In the genomic region with DNA sequence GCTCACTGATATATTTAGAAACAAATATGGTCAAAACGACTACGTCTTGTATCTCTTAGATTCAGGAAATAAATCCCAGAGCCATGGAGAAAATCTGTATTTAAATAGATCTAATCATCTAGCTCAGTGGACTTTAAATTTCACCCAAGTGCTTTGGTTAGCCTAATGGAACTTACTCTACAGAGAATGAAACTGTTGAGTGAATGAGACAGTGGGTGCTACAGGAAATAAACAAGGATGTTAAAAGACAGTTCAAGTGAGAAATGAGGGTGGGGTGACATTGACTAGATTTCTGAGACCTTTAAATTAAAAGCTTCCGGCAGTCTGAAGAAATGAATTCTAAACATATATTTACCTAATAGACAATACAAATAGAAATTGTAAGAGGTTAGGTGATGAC, we compare ENCODE assay signal across 26 cellular contexts.
"Had no signal": no experiment of that assay in that cellular context is flagged by ENCODE, and none has a peak within 500 bp of the region (broad histone marks: within the 10 kb centered on the region; RNA-seq: fewer than 3 reads in every experiment).

No MANE protein-coding gene starts in this region.

- H2AFZ ChIP-seq: hepatocyte had no signal

- H3K36me3 Mint-ChIP-seq: activated CD4-positive, alpha-beta memory T cell treated with anti-CD3 and anti-CD28 coated beads for 36 hours; activated naive CD4-positive, alpha-beta T cell treated with anti-CD3 and anti-CD28 coated beads, Interleukin-2, amount 10 ng/mL, durations not matched to agents 7 days and 5 days; activated naive CD4-positive, alpha-beta T cell treated with anti-CD3 and anti-CD28 coated beads, Interleukin-2, amount 50 U/mL, for 72 hours; activated naive CD8-positive, alpha-beta T cell treated with anti-CD3 and anti-CD28 coated beads, Interleukin-2, amount 10 ng/mL, durations not matched to agents 7 days and 5 days had no signal

- H3K27ac Mint-ChIP-seq: activated CD4-positive, alpha-beta memory T cell treated with anti-CD3 and anti-CD28 coated beads for 36 hours; activated CD4-positive, alpha-beta T cell treated with anti-CD3 and anti-CD28 coated beads for 36 hours; activated CD4-positive, alpha-beta T cell treated with anti-CD3 and anti-CD28 coated beads, Interleukin-2, amount 10 ng/mL, durations not matched to agents 24 days and 14 days; activated CD8-positive, alpha-beta T cell treated with anti-CD3 and anti-CD28 coated beads, Interleukin-2, amount 10 ng/mL, durations not matched to agents 7 days and 5 days; activated naive CD4-positive, alpha-beta T cell treated with anti-CD3 and anti-CD28 coated beads, Interleukin-2, amount 10 ng/mL, durations not matched to agents 7 days and 5 days; activated naive CD4-positive, alpha-beta T cell treated with anti-CD3 and anti-CD28 coated beads, Interleukin-2, amount 50 U/mL, for 72 hours; activated naive CD8-positive, alpha-beta T cell treated with anti-CD3 and anti-CD28 coated beads, Interleukin-2, amount 10 ng/mL, durations not matched to agents 7 days and 5 days; activated T-cell treated with anti-CD3 and anti-CD28 coated beads, Interleukin-2, amount 50 U/mL, for 24 hours; activated T-cell treated with anti-CD3 and anti-CD28 coated beads, Interleukin-2, amount 50 U/mL, for 72 hours; dendritic cell treated with granulocyte-macrophage colony-stimulating factor and Interleukin-4, amounts not matched to agents 40 ng/mL and 50 ng/mL, for 4 days; endodermal cell had no signal

- H3K4me1 ChIP-seq: ascending aorta, heart right ventricle had no signal

- H3K4me1 Mint-ChIP-seq: activated CD4-positive, alpha-beta T cell treated with anti-CD3 and anti-CD28 coated beads for 36 hours; activated CD4-positive, alpha-beta T cell treated with anti-CD3 and anti-CD28 coated beads, Interleukin-2, amount 10 ng/mL, durations not matched to agents 24 days and 14 days; activated naive CD4-positive, alpha-beta T cell treated with anti-CD3 and anti-CD28 coated beads, Interleukin-2, amount 10 ng/mL, durations not matched to agents 7 days and 5 days; activated naive CD8-positive, alpha-beta T cell treated with anti-CD3 and anti-CD28 coated beads, Interleukin-2, amount 10 ng/mL, durations not matched to agents 7 days and 5 days; central memory CD8-positive, alpha-beta T cell; endodermal cell had no signal

- H3K9me3 ChIP-seq: ascending aorta, heart right ventricle had no signal

- ATAC-seq: activated CD4-positive, alpha-beta T cell treated with anti-CD3 and anti-CD28 coated beads for 36 hours; activated CD8-positive, alpha-beta T cell treated with anti-CD3 and anti-CD28 coated beads, Interleukin-2, amount 10 ng/mL, durations not matched to agents 7 days and 5 days; activated naive CD4-positive, alpha-beta T cell treated with anti-CD3 and anti-CD28 coated beads, Interleukin-2, amount 50 U/mL, for 72 hours; activated T-cell treated with anti-CD3 and anti-CD28 coated beads, Interleukin-2, amount 50 U/mL, for 72 hours; esophagus mucosa; heart right ventricle had no signal

- H3K4me2 ChIP-seq: hepatocyte had no signal

- H3K27ac ChIP-seq: ascending aorta, brain microvascular endothelial cell, coronary artery, dorsolateral prefrontal cortex, heart right ventricle, hepatocyte had no signal

- H3K27me3 Mint-ChIP-seq: activated CD4-positive, alpha-beta memory T cell treated with anti-CD3 and anti-CD28 coated beads for 36 hours; activated CD4-positive, alpha-beta T cell treated with anti-CD3 and anti-CD28 coated beads for 36 hours; activated CD4-positive, alpha-beta T cell treated with anti-CD3 and anti-CD28 coated beads, Interleukin-2, amount 10 ng/mL, durations not matched to agents 24 days and 14 days; activated naive CD4-positive, alpha-beta T cell treated with anti-CD3 and anti-CD28 coated beads, Interleukin-2, amount 10 ng/mL, durations not matched to agents 7 days and 5 days; activated naive CD8-positive, alpha-beta T cell treated with anti-CD3 and anti-CD28 coated beads, Interleukin-2, amount 10 ng/mL, durations not matched to agents 7 days and 5 days; activated T-cell treated with anti-CD3 and anti-CD28 coated beads, Interleukin-2, amount 50 U/mL, for 24 hours; central memory CD8-positive, alpha-beta T cell; dendritic cell treated with granulocyte-macrophage colony-stimulating factor and Interleukin-4, amounts not matched to agents 40 ng/mL and 50 ng/mL, for 4 days had no signal

- H3K4me3 Mint-ChIP-seq: activated CD4-positive, alpha-beta memory T cell treated with anti-CD3 and anti-CD28 coated beads for 36 hours; activated CD4-positive, alpha-beta T cell treated with anti-CD3 and anti-CD28 coated beads for 36 hours; activated CD4-positive, alpha-beta T cell treated with anti-CD3 and anti-CD28 coated beads, Interleukin-2, amount 10 ng/mL, durations not matched to agents 24 days and 14 days; activated CD8-positive, alpha-beta T cell treated with anti-CD3 and anti-CD28 coated beads, Interleukin-2, amount 10 ng/mL, durations not matched to agents 7 days and 5 days; activated naive CD4-positive, alpha-beta T cell treated with anti-CD3 and anti-CD28 coated beads, Interleukin-2, amount 10 ng/mL, durations not matched to agents 7 days and 5 days; activated naive CD8-positive, alpha-beta T cell treated with anti-CD3 and anti-CD28 coated beads, Interleukin-2, amount 10 ng/mL, durations not matched to agents 7 days and 5 days; activated T-cell treated with anti-CD3 and anti-CD28 coated beads, Interleukin-2, amount 50 U/mL, for 24 hours; activated T-cell treated with anti-CD3 and anti-CD28 coated beads, Interleukin-2, amount 50 U/mL, for 72 hours; central memory CD8-positive, alpha-beta T cell; dendritic cell treated with granulocyte-macrophage colony-stimulating factor and Interleukin-4, amounts not matched to agents 40 ng/mL and 50 ng/mL, for 4 days; endodermal cell had no signal

- H3K27me3 ChIP-seq: ascending aorta, brain microvascular endothelial cell, dorsolateral prefrontal cortex, heart right ventricle, hepatocyte had no signal

- H3K36me3 ChIP-seq: ascending aorta, brain microvascular endothelial cell, heart right ventricle had no signal

- DNase-seq: activated CD4-positive, alpha-beta memory T cell treated with anti-CD3 and anti-CD28 coated beads for 36 hours; activated CD4-positive, alpha-beta T cell treated with anti-CD3 and anti-CD28 coated beads for 36 hours; activated CD4-positive, alpha-beta T cell treated with anti-CD3 and anti-CD28 coated beads, Interleukin-2, amount 10 ng/mL, durations not matched to agents 24 days and 14 days; activated CD4-positive, CD25-positive, alpha-beta regulatory T cell; activated CD4-positive, CD25-positive, alpha-beta regulatory T cell treated with anti-CD3 and anti-CD28 coated beads, Interleukin-2, amount 50 U/mL, for 72 hours; activated CD8-positive, alpha-beta memory T cell treated with anti-CD3 and anti-CD28 coated beads, Interleukin-2, amount 50 U/mL, for 48 hours; activated CD8-positive, alpha-beta T cell treated with anti-CD3 and anti-CD28 coated beads, Interleukin-2, amount 10 ng/mL, durations not matched to agents 7 days and 5 days; activated gamma-delta T cell; activated naive CD4-positive, alpha-beta T cell; activated naive CD4-positive, alpha-beta T cell treated with anti-CD3 and anti-CD28 coated beads, Interleukin-2, amount 10 ng/mL, durations not matched to agents 7 days and 5 days; activated naive CD8-positive, alpha-beta T cell treated with anti-CD3 and anti-CD28 coated beads, Interleukin-2, amount 10 ng/mL, durations not matched to agents 7 days and 5 days; activated T-cell treated with anti-CD3 and anti-CD28 coated beads for 4 hours; activated T-cell treated with anti-CD3 and anti-CD28 coated beads, Interleukin-2, amount 50 U/mL, for 24 hours; activated T-cell treated with anti-CD3 and anti-CD28 coated beads, Interleukin-2, amount 50 U/mL, for 72 hours; dorsolateral prefrontal cortex; effector memory CD4-positive, alpha-beta T cell; endodermal cell; heart right ventricle had no signal

- H3K79me2 ChIP-seq: hepatocyte had no signal

- H3K9me3 Mint-ChIP-seq: activated CD4-positive, alpha-beta memory T cell treated with anti-CD3 and anti-CD28 coated beads for 36 hours; dendritic cell treated with granulocyte-macrophage colony-stimulating factor and Interleukin-4, amounts not matched to agents 40 ng/mL and 50 ng/mL, for 4 days; endodermal cell had no signal

- H3K4me3 ChIP-seq: ascending aorta, coronary artery, dorsolateral prefrontal cortex, heart right ventricle, hepatocyte had no signal
